ENCODE assay signal across 20 cellular contexts in genomic region chr11:11382858-11383532, GRCh38. TPM values are rescaled to one million over a fixed set of nuclear protein-coding genes. Genes with fewer than 3 reads are reported as not detected.
DNase-seq lines count a peak whose midpoint lies in the region; ATAC-seq, FAIRE-seq and TF ChIP-seq lines count a peak whose summit lies in the region.
"Had no signal": no experiment of that assay in that cellular context is flagged by ENCODE, and none has a peak within 500 bp of the region (broad histone marks: within the 10 kb centered on the region; RNA-seq: fewer than 3 reads in every experiment).

No MANE protein-coding gene starts in this region.

- no peaks in the 10 kb centered on the region for H3K9me3 Mint-ChIP-seq in natural killer cell treated with Interleukin-12 subunit alpha and Interleukin-12 subunit beta and Interleukin-15 and Interleukin-18, amount 100 ng/mL, for 72 hours
- H3K9me3 Mint-ChIP-seq: CD4-positive, alpha-beta T cell; central memory CD8-positive, alpha-beta T cell had no signal

- H3K27me3 ChIP-seq in A673 (replicated peaks; ENCODE audit: insufficient read depth, low read depth, low read length, poor library complexity) (no peaks in the 10 kb centered on the region), WERI-Rb-1 (ENCODE audit: insufficient read depth, low read depth, severe bottlenecking) (no peaks in the 10 kb centered on the region)
- H3K27me3 ChIP-seq: adrenal gland, sigmoid colon had no signal

- H3K4me1 ChIP-seq in A673 (ENCODE audit: insufficient read depth, low read length, poor library complexity, severe bottlenecking), result no peaks in the 10 kb centered on the region

- TF ChIP-seq CTCF in A673 (conservative IDR thresholded peaks at IDR 0.05; ENCODE audit: low read depth, low read length) (no peak), WERI-Rb-1 (IDR thresholded peaks at IDR 0.05; ENCODE audit: low read depth, low read length) (no peak)

- POLR2A ChIA-PET in A673 (lab: Charles Lee; ENCODE audit: low non-redundant PET), result no interaction called here

- no peak for TF ChIP-seq POLR2A in H54 (IDR thresholded peaks at IDR 0.05; ENCODE audit: low read depth, low read length)

- CTCF ChIA-PET in A673 (lab: Charles Lee), result no interaction called here

- no peaks in the 10 kb centered on the region for H3K9me3 ChIP-seq in A673 (ENCODE audit: low read depth, low read length, poor library complexity, severe bottlenecking)
- H3K9me3 ChIP-seq in WERI-Rb-1 (ENCODE audit: severe bottlenecking), result no peaks in the 10 kb centered on the region
- H3K9me3 ChIP-seq: adrenal gland, mucosa of descending colon, sigmoid colon had no signal

- ATAC-seq in HG03521 (IDR thresholded peaks at IDR 0.05; ENCODE audit: unreplicated experiment), result no peak
- no peak for ATAC-seq in natural killer cell treated with Interleukin-12 subunit alpha and Interleukin-12 subunit beta and Interleukin-15 and Interleukin-18, amount 100 ng/mL, for 72 hours
- ATAC-seq: mucosa of descending colon had no signal

- DNase-seq in A673 (ENCODE audit: low spot score), result peak; percentile 38
- peak; percentile 23 for DNase-seq in H54 (ENCODE audit: insufficient read length, low spot score)
- DNase-seq in NCI-H2196 (lab: John Stamatoyannopoulos, UW; ENCODE audit: unreplicated experiment), result peak; percentile 86
- peak; percentile 83 for DNase-seq in WERI-Rb-1
- no peak for DNase-seq in activated effector memory CD4-positive, alpha-beta T cell treated with anti-CD3 and anti-CD28 coated beads, Interleukin-2, amount 50 U/mL, for 16 hours
- DNase-seq in central memory CD4-positive, alpha-beta T cell, result no peak
- DNase-seq in natural killer cell treated with Interleukin-12 subunit alpha and Interleukin-12 subunit beta and Interleukin-15 and Interleukin-18, amount 100 ng/mL, for 72 hours (ENCODE audit: low spot score), result no peak
- DNase-seq: ACHN; activated CD4-positive, alpha-beta T cell treated with anti-CD3 and anti-CD28 coated beads, Interleukin-2, amount 50 U/mL, for 48 hours; activated T-cell treated with anti-CD3 and anti-CD28 coated beads, Interleukin-2, amount 50 U/mL, for 48 hours; adrenal gland; CD4-positive, alpha-beta T cell; hypothalamus; left cardiac atrium; mucosa of descending colon; NCI-H226; sigmoid colon had no signal

- intact Hi-C loops in A673 (cut with micrococcal nuclease; ENCODE audit: unreplicated experiment), result no loop called here

- H3K36me3 ChIP-seq in A673 (ENCODE audit: insufficient read depth, low read length, poor library complexity, severe bottlenecking) (no peaks in the 10 kb centered on the region), WERI-Rb-1 (no peaks in the 10 kb centered on the region)
- H3K36me3 ChIP-seq: adrenal gland, sigmoid colon had no signal

- H3K4me1 Mint-ChIP-seq in natural killer cell treated with Interleukin-12 subunit alpha and Interleukin-12 subunit beta and Interleukin-15 and Interleukin-18, amount 100 ng/mL, for 72 hours (ENCODE audit: low read depth in 2 of 2), result peaks cover 0 to under 1% of the 10 kb centered on the region in 2 donors
- H3K4me1 Mint-ChIP-seq: central memory CD8-positive, alpha-beta T cell had no signal

- no peak overlapping the region for H3K4me3 Mint-ChIP-seq in natural killer cell treated with Interleukin-12 subunit alpha and Interleukin-12 subunit beta and Interleukin-15 and Interleukin-18, amount 100 ng/mL, for 72 hours
- H3K4me3 Mint-ChIP-seq: CD4-positive, alpha-beta T cell; central memory CD8-positive, alpha-beta T cell had no signal

- H3K36me3 Mint-ChIP-seq in natural killer cell treated with Interleukin-12 subunit alpha and Interleukin-12 subunit beta and Interleukin-15 and Interleukin-18, amount 100 ng/mL, for 72 hours, result no peaks in the 10 kb centered on the region

- H3K27ac ChIP-seq in A673 (ENCODE audit: low read depth, low read length, poor library complexity, severe bottlenecking) (no peak overlapping the region), WERI-Rb-1 (peak overlapping the region; percentile 51)
- H3K27ac ChIP-seq: adrenal gland, sigmoid colon had no signal

- no peak for FAIRE-seq in H54 (lab: Jason Lieb, UNC)
- FAIRE-seq: endometrium had no signal

- BruUV-seq in A673 (replicated peaks; lab: Mats Ljungman, UMichigan), result no TSS peak

- H3K4me3 ChIP-seq in A673 (ENCODE audit: low read depth, low read length, poor library complexity, severe bottlenecking), result no peak overlapping the region
- H3K4me3 ChIP-seq in WERI-Rb-1 (ENCODE audit: low read depth, low read length), result no peak overlapping the region
- H3K4me3 ChIP-seq: adrenal gland, mucosa of descending colon, sigmoid colon had no signal

- no peak overlapping the region for H3K27ac Mint-ChIP-seq in natural killer cell treated with Interleukin-12 subunit alpha and Interleukin-12 subunit beta and Interleukin-15 and Interleukin-18, amount 100 ng/mL, for 72 hours
- H3K27ac Mint-ChIP-seq: CD4-positive, alpha-beta T cell had no signal

- peaks cover 0 to 3% of the 10 kb centered on the region in 2 donors for H3K27me3 Mint-ChIP-seq in natural killer cell treated with Interleukin-12 subunit alpha and Interleukin-12 subunit beta and Interleukin-15 and Interleukin-18, amount 100 ng/mL, for 72 hours
- H3K27me3 Mint-ChIP-seq: CD4-positive, alpha-beta T cell had no signal

RNA-seq across cellular contexts. Expression of gene CSNK2A3, which starts 29.9 kb away (rescaled TPM):
- 1.1 and 1.4 TPM in 2 replicates for total RNA-seq in A673 (2021)
- total RNA-seq in natural killer cell treated with Interleukin-12 subunit alpha and Interleukin-12 subunit beta and Interleukin-15 and Interleukin-18, amount 100 ng/mL, for 72 hours, result not detected

Comparison
In these comparisons a context has a peak if more than half of its experiments do, and no peak if none do; other contexts are left out.
1. DNase-seq: peak in A673 (single experiment), H54 (single experiment), NCI-H2196 (single experiment) and WERI-Rb-1 (single experiment); none in activated effector memory CD4-positive, alpha-beta T cell treated with anti-CD3 and anti-CD28 coated beads, Interleukin-2, amount 50 U/mL, for 16 hours (single experiment), central memory CD4-positive, alpha-beta T cell (single experiment) and natural killer cell treated with Interleukin-12 subunit alpha and Interleukin-12 subunit beta and Interleukin-15 and Interleukin-18, amount 100 ng/mL, for 72 hours (single experiment).